Comparison of ENCODE assay signal across 9 cellular contexts in genomic region chr19:54201980-54202379, GRCh38. TPM values are rescaled to one million over a fixed set of nuclear protein-coding genes. Genes with fewer than 3 reads are reported as not detected.
DNase-seq lines count a peak whose midpoint lies in the region; ATAC-seq and TF ChIP-seq lines count a peak whose summit lies in the region.
"Had no signal": no experiment of that assay in that cellular context is flagged by ENCODE, and none has a peak within 500 bp of the region (broad histone marks: within the 10 kb centered on the region; RNA-seq: fewer than 3 reads in every experiment).

No MANE protein-coding gene starts in this region.

- H3K4me3 ChIP-seq in GM12875 (ENCODE audit: low read depth, low read length) (peak overlapping the region; percentile 86), SJSA1 (peak overlapping the region; percentile 62), fibroblast of pulmonary artery (replicated peaks; ENCODE audit: low read depth, low read length) (peak overlapping the region; percentile 97)

- H3K27ac ChIP-seq in SJSA1 = no peak overlapping the region

- no peak for DNase-seq in SJSA1 (ENCODE audit: low read depth in 1 of 2, low spot score in 2 of 2)
- peak; percentile 33 for DNase-seq in fibroblast of pulmonary artery (ENCODE audit: low read depth)
- DNase-seq in renal cortical epithelial cell (ENCODE audit: low read depth) = peak; percentile 54
- no peak for DNase-seq in stimulated activated CD4-positive, alpha-beta T cell treated with anti-CD3 and anti-CD28 coated beads, Interleukin-15, amount 100 ng/mL, for 24 hours
- no peak for DNase-seq in middle frontal gyrus (ENCODE audit: extremely low spot score, low spot score)
- no peak for DNase-seq in DMS 273 treated with DMSO at 0.1 percent for 48 hours (lab: John Stamatoyannopoulos, UW)
- DNase-seq: HCEC 1CT had no signal

- H3K4me1 ChIP-seq in SJSA1 (replicated peaks) = peaks cover 31% of the 10 kb centered on the region

- peaks cover 64% of the 10 kb centered on the region for H3K36me3 ChIP-seq in SJSA1

- ATAC-seq in HG03378 (IDR thresholded peaks at IDR 0.05; ENCODE audit: unreplicated experiment) = no peak

- H3K9me3 ChIP-seq in SJSA1 (replicated peaks) = 0 out of 2 replicates have a peak, but pooled peaks cover 3% of the 10 kb centered on the region

- TF ChIP-seq CTCF in GM12875 (IDR thresholded peaks at IDR 0.05; ENCODE audit: borderline replicate concordance, insufficient read depth, low read depth, low read length) = no peak
- TF ChIP-seq CTCF in fibroblast of pulmonary artery (IDR thresholded peaks at IDR 0.05; ENCODE audit: low read length, missing control alignments) = no peak

- no peaks in the 10 kb centered on the region for H3K27me3 ChIP-seq in SJSA1 (replicated peaks)

RNA-seq across cellular contexts. Expression of gene RPS9, which starts 1.3 kb away (rescaled TPM):
- total RNA-seq in SJSA1 (2014; rRNA removed; shearing (Covaris generic)) = 1,209 and 2,142 TPM in 2 replicates
- total RNA-seq in renal cortical epithelial cell = 1,053 and 1,700 TPM in 2 replicates

RNA-seq across cellular contexts. Expression of gene TSEN34, which starts 10.9 kb away (rescaled TPM):
- 85.4 and 106 TPM in 2 replicates for total RNA-seq in SJSA1 (2014; rRNA removed; shearing (Covaris generic))
- 82.5 and 151 TPM in 2 replicates for total RNA-seq in renal cortical epithelial cell

RNA-seq across cellular contexts. Expression of gene MBOAT7, which starts 12.6 kb away (rescaled TPM):
- 97.7 and 118 TPM in 2 replicates for total RNA-seq in SJSA1 (2014; rRNA removed; shearing (Covaris generic))
- total RNA-seq in renal cortical epithelial cell = 32.6 and 132 TPM in 2 replicates

RNA-seq across cellular contexts. Expression of gene LILRB3, which starts 20.8 kb away (rescaled TPM):
- not detected in 2 replicates for total RNA-seq in SJSA1 (2014; rRNA removed; shearing (Covaris generic))
- not detected in 2 replicates for total RNA-seq in renal cortical epithelial cell

RNA-seq across cellular contexts. Expression of gene TMC4, which starts 29.0 kb away (rescaled TPM):
- 0.11 TPM in 1 of 2 replicates, not detected in the other for total RNA-seq in SJSA1 (2014; rRNA removed; shearing (Covaris generic))
- total RNA-seq in renal cortical epithelial cell = 1.8 and 21.9 TPM in 2 replicates

Comparison
In these comparisons a context has a peak if more than half of its experiments do, and no peak if none do; other contexts are left out.
1. DNase-seq: peak in fibroblast of pulmonary artery (single experiment) and renal cortical epithelial cell (single experiment); none in SJSA1 (0 of 2), stimulated activated CD4-positive, alpha-beta T cell treated with anti-CD3 and anti-CD28 coated beads, Interleukin-15, amount 100 ng/mL, for 24 hours (single experiment), middle frontal gyrus (single experiment) and DMS 273 treated with DMSO at 0.1 percent for 48 hours (single experiment).
2. Peak in every context shown above with its lines, with median percentiles within 50 percentile points of each other: H3K4me3 ChIP-seq.